In the genomic region with DNA sequence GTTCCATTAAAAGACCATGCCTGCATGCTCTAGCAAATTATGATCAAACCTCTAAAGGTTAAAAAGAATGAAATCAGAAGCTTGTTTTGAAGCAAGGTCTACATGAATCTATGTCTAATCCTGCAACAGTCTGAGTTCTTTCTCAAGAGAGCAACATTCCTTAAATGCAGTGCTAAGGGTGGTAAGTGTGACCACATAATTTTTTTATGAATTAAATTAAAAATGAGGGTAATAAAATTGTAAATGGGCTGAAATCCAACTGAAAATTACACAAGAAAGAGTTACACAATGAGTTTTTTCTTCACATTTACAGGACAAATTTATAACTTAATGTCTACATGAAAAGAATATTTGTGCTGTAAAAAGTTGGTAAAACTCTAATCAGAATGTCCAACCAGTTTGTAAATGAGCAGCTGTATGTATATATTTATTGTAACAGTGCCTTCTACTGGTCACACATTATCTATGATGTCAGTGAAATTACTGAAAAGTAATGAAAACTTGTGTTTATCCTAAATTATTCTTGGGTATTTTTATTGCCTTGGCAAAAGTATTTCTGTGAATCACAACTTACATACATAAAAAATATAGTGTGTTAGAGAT, we compare ENCODE assay signal across 11 cellular contexts.
DNase-seq lines count a peak whose midpoint lies in the region; ATAC-seq, FAIRE-seq and TF ChIP-seq lines count a peak whose summit lies in the region.
"Had no signal": no experiment of that assay in that cellular context is flagged by ENCODE, and none has a peak within 500 bp of the region (broad histone marks: within the 10 kb centered on the region; RNA-seq: fewer than 3 reads in every experiment).

No MANE protein-coding gene starts in this region.

- H3K4me1 ChIP-seq in right lobe of liver: no peaks in the 10 kb centered on the region
- H3K4me1 ChIP-seq: tibial nerve had no signal

- intact Hi-C loops in right lobe of liver (cut with DNase I): no loop called here

- no peak for DNase-seq in D721Med (ENCODE audit: insufficient read length, low spot score)
- no peak for DNase-seq in right lobe of liver
- no peak for DNase-seq in AG08395 (ENCODE audit: low spot score)
- no peak for DNase-seq in NCI-H446 treated with DMSO at 0.1 percent for 48 hours (lab: John Stamatoyannopoulos, UW)
- DNase-seq: HCEC 1CT, NCI-H1092 treated with DMSO at 0.1 percent for 48 hours had no signal

- H3K27ac ChIP-seq in VCaP (no peak overlapping the region), right lobe of liver (no peak overlapping the region)
- H3K27ac ChIP-seq: tibial nerve had no signal

- FAIRE-seq in D721Med (lab: Jason Lieb, UNC): no peak

- no peaks in the 10 kb centered on the region for H3K36me3 ChIP-seq in right lobe of liver
- H3K36me3 ChIP-seq: tibial nerve had no signal

- no peak for TF ChIP-seq POLR2A in right lobe of liver (IDR thresholded peaks at IDR 0.05)

- no peaks in the 10 kb centered on the region for H3K27me3 ChIP-seq in right lobe of liver
- H3K27me3 ChIP-seq: tibial nerve had no signal

- ATAC-seq in HG03342 (IDR thresholded peaks at IDR 0.05; ENCODE audit: unreplicated experiment) (peak; percentile 43), right lobe of liver (no peak), HG03442 (IDR thresholded peaks at IDR 0.05; ENCODE audit: unreplicated experiment) (no peak), HG03457 (IDR thresholded peaks at IDR 0.05; ENCODE audit: unreplicated experiment) (no peak)

- no peaks in the 10 kb centered on the region for H3K9me3 ChIP-seq in right lobe of liver
- H3K9me3 ChIP-seq: tibial nerve had no signal

- H3K4me3 ChIP-seq in right lobe of liver: no peak overlapping the region
- H3K4me3 ChIP-seq: tibial nerve had no signal

- TF ChIP-seq CTCF in D721Med (IDR thresholded peaks at IDR 0.05; ENCODE audit: insufficient read depth, missing control alignments) (peak; percentile 64), VCaP (conservative IDR thresholded peaks at IDR 0.05) (peak; percentile 73), right lobe of liver (IDR thresholded peaks at IDR 0.05) (peak; percentile 6 to 27 (median 19))

Comparison
In these comparisons a context has a peak if more than half of its experiments do, and no peak if none do; other contexts are left out.
1. CTCF ChIP-seq: peak in every context shown above with its lines; median percentile 73 in VCaP; 64 in D721Med; 19 in right lobe of liver.